In genomic region chr1:224132901-224133300, GRCh38 we compare ENCODE assay signal across 22 cellular contexts.
"Had no signal": no experiment of that assay in that cellular context is flagged by ENCODE, and none has a peak within 500 bp of the region (broad histone marks: within the 10 kb centered on the region; RNA-seq: fewer than 3 reads in every experiment).

No MANE protein-coding gene starts in this region.

- FAIRE-seq: kidney had no signal

- DNase-seq: activated CD4-positive, alpha-beta T cell treated with anti-CD3 and anti-CD28 coated beads, Interleukin-2, amount 50 U/mL, for 1 hour; activated CD8-positive, alpha-beta memory T cell treated with anti-CD3 and anti-CD28 coated beads, Interleukin-2, amount 50 U/mL, for 4 hours; activated naive CD4-positive, alpha-beta T cell treated with anti-CD3 and anti-CD28 coated beads, Interleukin-2, amount 10 ng/mL, durations not matched to agents 7 days and 5 days; activated naive CD8-positive, alpha-beta T cell treated with anti-CD3 and anti-CD28 coated beads, Interleukin-2, amount 50 U/mL, for 24 hours; activated T-cell treated with anti-CD3 and anti-CD28 coated beads, Interleukin-2, amount 50 U/mL, for 4 hours; aorta; effector CD8-positive, alpha-beta T cell; foreskin melanocyte; glutamatergic neuron; hippocampal formation; kidney; left lung; midbrain; stimulated activated CD4-positive, alpha-beta T cell treated with anti-CD3 and anti-CD28 coated beads, Interleukin-4, amount 100 ng/mL, for 4 hours; T1000; thyroid gland had no signal

- H3K4me1 Mint-ChIP-seq: activated naive CD4-positive, alpha-beta T cell treated with anti-CD3 and anti-CD28 coated beads, Interleukin-2, amount 10 ng/mL, durations not matched to agents 7 days and 5 days; activated naive CD8-positive, alpha-beta T cell treated with anti-CD3 and anti-CD28 coated beads, Interleukin-2, amount 50 U/mL, for 24 hours; nephron had no signal

- H3K9me3 Mint-ChIP-seq: activated naive CD4-positive, alpha-beta T cell treated with anti-CD3 and anti-CD28 coated beads, Interleukin-2, amount 10 ng/mL, durations not matched to agents 7 days and 5 days; activated naive CD8-positive, alpha-beta T cell treated with anti-CD3 and anti-CD28 coated beads, Interleukin-2, amount 50 U/mL, for 24 hours; activated T-cell treated with anti-CD3 and anti-CD28 coated beads, Interleukin-2, amount 50 U/mL, for 4 hours; dendritic cell treated with granulocyte-macrophage colony-stimulating factor and Interleukin-4, amounts not matched to agents 40 ng/mL and 50 ng/mL, for 4 days; stimulated activated memory B cell treated with anti-CD40 and anti-IgM and Interleukin-4, amounts not matched to agents 10 μg/mL and 1 μg/mL and 100 μg/mL, for 72 hours had no signal

- H3K4me3 ChIP-seq: left lung, smooth muscle cell, thyroid gland had no signal

- H3K27me3 Mint-ChIP-seq: activated naive CD4-positive, alpha-beta T cell treated with anti-CD3 and anti-CD28 coated beads, Interleukin-2, amount 10 ng/mL, durations not matched to agents 7 days and 5 days; activated naive CD8-positive, alpha-beta T cell treated with anti-CD3 and anti-CD28 coated beads, Interleukin-2, amount 50 U/mL, for 24 hours; dendritic cell treated with granulocyte-macrophage colony-stimulating factor and Interleukin-4, amounts not matched to agents 40 ng/mL and 50 ng/mL, for 4 days; stimulated activated memory B cell treated with anti-CD40 and anti-IgM and Interleukin-4, amounts not matched to agents 10 μg/mL and 1 μg/mL and 100 μg/mL, for 72 hours had no signal

- H3K27me3 ChIP-seq: left lung, thyroid gland had no signal

- H3K4me3 Mint-ChIP-seq: activated naive CD4-positive, alpha-beta T cell treated with anti-CD3 and anti-CD28 coated beads, Interleukin-2, amount 10 ng/mL, durations not matched to agents 7 days and 5 days; activated naive CD8-positive, alpha-beta T cell treated with anti-CD3 and anti-CD28 coated beads, Interleukin-2, amount 50 U/mL, for 24 hours; activated T-cell treated with anti-CD3 and anti-CD28 coated beads, Interleukin-2, amount 50 U/mL, for 4 hours; dendritic cell treated with granulocyte-macrophage colony-stimulating factor and Interleukin-4, amounts not matched to agents 40 ng/mL and 50 ng/mL, for 4 days; nephron; stimulated activated memory B cell treated with anti-CD40 and anti-IgM and Interleukin-4, amounts not matched to agents 10 μg/mL and 1 μg/mL and 100 μg/mL, for 72 hours had no signal

- H3K4me1 ChIP-seq: thyroid gland had no signal

- H3K27ac Mint-ChIP-seq: activated naive CD4-positive, alpha-beta T cell treated with anti-CD3 and anti-CD28 coated beads, Interleukin-2, amount 10 ng/mL, durations not matched to agents 7 days and 5 days; activated naive CD8-positive, alpha-beta T cell treated with anti-CD3 and anti-CD28 coated beads, Interleukin-2, amount 50 U/mL, for 24 hours; dendritic cell treated with granulocyte-macrophage colony-stimulating factor and Interleukin-4, amounts not matched to agents 40 ng/mL and 50 ng/mL, for 4 days; nephron; stimulated activated memory B cell treated with anti-CD40 and anti-IgM and Interleukin-4, amounts not matched to agents 10 μg/mL and 1 μg/mL and 100 μg/mL, for 72 hours had no signal

- H3K4me2 ChIP-seq: smooth muscle cell had no signal

- H3K9me3 ChIP-seq: left lung, thyroid gland had no signal

- ATAC-seq: activated CD4-positive, CD25-positive, alpha-beta regulatory T cell treated with anti-CD3 and anti-CD28 coated beads, Interleukin-2, amount 50 U/mL, for 24 hours; activated naive CD8-positive, alpha-beta T cell treated with anti-CD3 and anti-CD28 coated beads, Interleukin-2, amount 50 U/mL, for 24 hours; activated T-cell treated with anti-CD3 and anti-CD28 coated beads, Interleukin-2, amount 50 U/mL, for 4 hours; left lung; sciatic nerve; stimulated activated memory B cell treated with anti-CD40 and anti-IgM and Interleukin-4, amounts not matched to agents 10 μg/mL and 1 μg/mL and 100 μg/mL, for 72 hours had no signal

- H3K27ac ChIP-seq: left lung, thyroid gland had no signal
